In genomic region chr19:3762501-3763459, GRCh38 we compare ENCODE assay signal across 8 cellular contexts. TPM values are rescaled to one million over a fixed set of nuclear protein-coding genes. Genes with fewer than 3 reads are reported as not detected.
DNase-seq lines count a peak whose midpoint lies in the region; ATAC-seq, FAIRE-seq and TF ChIP-seq lines count a peak whose summit lies in the region.

MRPL54 (plus strand) TSS chr19:3762682; CDS start chr19:3762701, 19 bp downstream.

- no peak for TF ChIP-seq CTCF in Calu3 (IDR thresholded peaks at IDR 0.05; ENCODE audit: unreplicated experiment)
- TF ChIP-seq CTCF in OCI-LY1 (IDR thresholded peaks at IDR 0.05; ENCODE audit: low read length) = no peak
- TF ChIP-seq CTCF in mesothelial cell of epicardium (IDR thresholded peaks at IDR 0.05; ENCODE audit: unreplicated experiment) = no peak

- 5% methylated on average over 47 of the region's 47 CpGs for WGBS in HUES64

- BruUV-seq in Calu3 (replicated peaks; lab: Mats Ljungman, UMichigan) = TSS peak; percentile 90

- H3K36me3 Mint-ChIP-seq in Calu3 (ENCODE audit: insufficient read depth, unreplicated experiment) (peaks cover 26% of the 10 kb centered on the region), mesothelial cell of epicardium (peaks cover 8% of the 10 kb centered on the region)

- H3K9me3 Mint-ChIP-seq in Calu3 (ENCODE audit: low read depth, unreplicated experiment) (no peaks in the 10 kb centered on the region), mesothelial cell of epicardium (no peaks in the 10 kb centered on the region)

- H3F3A ChIP-seq in OCI-LY1 (ENCODE audit: insufficient read depth, low read length) = no peaks in the 10 kb centered on the region

- intact Hi-C loops in Calu3 (cut with micrococcal nuclease; ENCODE audit: unreplicated experiment) = no loop called here

- H3K27ac Mint-ChIP-seq in Calu3 (ENCODE audit: unreplicated experiment) = peak within 1 kb of the TSS; percentile 89
- peak within 1 kb of the TSS; percentile 99 for H3K27ac Mint-ChIP-seq in mesothelial cell of epicardium

- H3K4me3 ChIP-seq in HUES64 (ENCODE audit: low read length) = peak within 1 kb of the TSS; percentile 81
- H3K4me3 ChIP-seq in OCI-LY1 (ENCODE audit: low read depth, low read length, poor library complexity, severe bottlenecking) = peak within 1 kb of the TSS; percentile 84

- no peak within 1 kb of the TSS for H2AFZ ChIP-seq in OCI-LY1 (ENCODE audit: low read length)

- H3K9me2 ChIP-seq in OCI-LY1 (ENCODE audit: low read depth, low read length) = no peaks in the 10 kb centered on the region

- CTCF ChIA-PET in Calu3 (lab: Charles Lee) = interaction anchor here (0.6 to 2.3 kb wide), 5 partner anchors 53 to 87 kb away, joined by 3 to 7 read pairs (median 5); partner anchors contain the start of gene TJP3

- no peaks in the 10 kb centered on the region for H3K79me2 ChIP-seq in OCI-LY1 (ENCODE audit: insufficient read depth, low read length)

- DNase-seq in Calu3 (peak; percentile 95), mesothelial cell of epicardium (ENCODE audit: low spot score in 2 of 2, unreplicated experiment in 2 of 2) (peak; percentile 99 to 100)
- DNase-seq in activated CD8-positive, alpha-beta memory T cell treated with anti-CD3 and anti-CD28 coated beads, Interleukin-2, amount 50 U/mL, for 4 hours = peak; percentile 98
- DNase-seq in stimulated activated CD8-positive, alpha-beta memory T cell treated with anti-CD3 and anti-CD28 coated beads, Interleukin-15, amount 100 ng/mL, for 48 hours (ENCODE audit: low read depth in 2 of 2) = peak; percentile 99 to 100

- H4K20me1 ChIP-seq in OCI-LY1 (ENCODE audit: insufficient read depth, low read length) = no peaks in the 10 kb centered on the region

- peaks cover 27% of the 10 kb centered on the region for H3K36me3 ChIP-seq in HUES64 (ENCODE audit: insufficient read depth, low read length)
- peaks cover 25% of the 10 kb centered on the region for H3K36me3 ChIP-seq in OCI-LY1 (ENCODE audit: insufficient read depth, low read length)

- no peaks in the 10 kb centered on the region for H3K27me3 Mint-ChIP-seq in Calu3 (ENCODE audit: unreplicated experiment)
- no peaks in the 10 kb centered on the region for H3K27me3 Mint-ChIP-seq in mesothelial cell of epicardium (ENCODE audit: low read depth)

- H3K4me3 Mint-ChIP-seq in Calu3 (ENCODE audit: low read depth, unreplicated experiment) (peak within 1 kb of the TSS; percentile 91), mesothelial cell of epicardium (peak within 1 kb of the TSS; percentile 97)

- H3K9ac ChIP-seq in HUES64 (ENCODE audit: low read depth, low read length) = peak within 1 kb of the TSS; percentile 84
- H3K9ac ChIP-seq in OCI-LY1 (ENCODE audit: low read length) = peak within 1 kb of the TSS; percentile 90

- peak within 1 kb of the TSS; percentile 94 for H3K27ac ChIP-seq in HUES64 (ENCODE audit: low read depth, low read length)
- H3K27ac ChIP-seq in OCI-LY1 (ENCODE audit: low read depth, low read length, poor library complexity, severe bottlenecking) = peak within 1 kb of the TSS; percentile 90

- H3K27me3 ChIP-seq in HUES64 (ENCODE audit: insufficient read depth, low read length) (no peaks in the 10 kb centered on the region), OCI-LY1 (ENCODE audit: insufficient read depth, low read length) (no peaks in the 10 kb centered on the region)

- H3K4me1 ChIP-seq in HUES64 (ENCODE audit: insufficient read depth, low read length) = no peaks in the 10 kb centered on the region
- H3K4me1 ChIP-seq in OCI-LY1 (ENCODE audit: insufficient read depth, low read length, severe bottlenecking) = peaks cover 25% of the 10 kb centered on the region

- H3K4me1 Mint-ChIP-seq in Calu3 (ENCODE audit: low read depth, unreplicated experiment) (peaks cover 7% of the 10 kb centered on the region), mesothelial cell of epicardium (peaks cover 15% of the 10 kb centered on the region)

- peak within 1 kb of the TSS; percentile 75 for H3K4me2 ChIP-seq in OCI-LY1 (ENCODE audit: low read length)

- peak; percentile 66 for ATAC-seq in GM21447 (IDR thresholded peaks at IDR 0.05; ENCODE audit: unreplicated experiment)

- H3K9me3 ChIP-seq in HUES64 (ENCODE audit: insufficient read depth, low read depth, low read length) (no peaks in the 10 kb centered on the region), OCI-LY1 (ENCODE audit: low read length) (no peaks in the 10 kb centered on the region)

- FAIRE-seq in endometrium (lab: Jason Lieb, UNC) = peak; percentile 73

RNA-seq across cellular contexts. Expression of gene MRPL54, which starts in this region (rescaled TPM):
- total RNA-seq in Calu3 (2022) (26.1 and 31.0 TPM in 2 replicates), mesothelial cell of epicardium (26.8 to 30.2 TPM (median 27.6 TPM) in 3 replicates)
- 55.1 TPM for polyA plus RNA-seq in HUES64 (2013, experiment 1 of 2)
- polyA plus RNA-seq in HUES64 (2013, experiment 2 of 2) = 47.5 TPM

Comparison
In these comparisons a context has a peak if more than half of its experiments do, and no peak if none do; other contexts are left out.
1. Peak in every context shown above with its lines: DNase-seq, ATAC-seq, H3K4me3 ChIP-seq and H3K27ac ChIP-seq.